Comparison of ENCODE assay signal across 20 cellular contexts in the genomic region with DNA sequence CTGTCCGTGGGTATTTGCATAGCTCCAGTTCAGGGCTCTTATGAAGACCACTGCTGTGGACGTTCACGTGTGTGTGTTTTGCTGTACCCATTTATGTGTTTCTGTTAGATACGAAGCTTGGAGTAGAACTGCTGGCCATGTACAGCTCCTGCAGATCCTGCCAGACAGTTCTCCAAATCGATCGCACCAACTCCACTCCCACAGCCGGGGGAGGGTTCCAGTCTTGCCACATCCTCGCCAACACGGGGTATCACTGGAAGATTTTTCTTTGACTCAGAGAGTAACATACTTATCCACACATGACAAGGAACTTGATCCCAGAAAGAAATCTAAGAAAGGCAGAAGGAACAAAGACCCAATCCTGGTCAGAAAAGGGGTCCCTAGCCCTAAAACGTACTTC.
"Had no signal": no experiment of that assay in that cellular context is flagged by ENCODE, and none has a peak within 500 bp of the region (broad histone marks: within the 10 kb centered on the region; RNA-seq: fewer than 3 reads in every experiment).

No MANE protein-coding gene starts in this region.

- H3K27me3 ChIP-seq: SJSA1 had no signal

- H3K27ac ChIP-seq: SJSA1 had no signal

- H3K4me3 ChIP-seq: MG63, SJSA1 had no signal

- H3K36me3 ChIP-seq: MG63, SJSA1 had no signal

- H3K4me1 ChIP-seq: SJSA1 had no signal

- H3K9me3 ChIP-seq: MG63, SJSA1 had no signal

- DNase-seq: activated CD4-positive, alpha-beta memory T cell treated with anti-CD3 and anti-CD28 coated beads, Interleukin-2, amount 10 ng/mL, durations not matched to agents 7 days and 5 days; activated CD4-positive, alpha-beta T cell treated with anti-CD3 and anti-CD28 coated beads, Interleukin-2, amount 10 ng/mL, durations not matched to agents 7 days and 5 days; activated CD4-positive, CD25-positive, alpha-beta regulatory T cell; activated gamma-delta T cell treated with Interleukin-2 at 50 U/mL for 16 hours; activated naive CD4-positive, alpha-beta T cell treated with anti-CD3 and anti-CD28 coated beads, Interleukin-2, amount 10 ng/mL, durations not matched to agents 7 days and 5 days; activated naive CD8-positive, alpha-beta T cell treated with anti-CD3 and anti-CD28 coated beads for 36 hours; activated T-cell treated with anti-CD3 and anti-CD28 coated beads, Interleukin-2, amount 50 U/mL, for 72 hours; MG63; NCI-H1105; NCI-H1436; NCI-H1694 treated with DMSO at 0.1 percent for 48 hours; NCI-H2029 treated with DMSO at 0.1 percent for 48 hours; NCI-H446; NCI-H524; PC-3; SHP77; SW 1271 had no signal

- FAIRE-seq: RCC 7860, TTC549 had no signal
